1 cellular context compared by ENCODE assay signal in the genomic region with DNA sequence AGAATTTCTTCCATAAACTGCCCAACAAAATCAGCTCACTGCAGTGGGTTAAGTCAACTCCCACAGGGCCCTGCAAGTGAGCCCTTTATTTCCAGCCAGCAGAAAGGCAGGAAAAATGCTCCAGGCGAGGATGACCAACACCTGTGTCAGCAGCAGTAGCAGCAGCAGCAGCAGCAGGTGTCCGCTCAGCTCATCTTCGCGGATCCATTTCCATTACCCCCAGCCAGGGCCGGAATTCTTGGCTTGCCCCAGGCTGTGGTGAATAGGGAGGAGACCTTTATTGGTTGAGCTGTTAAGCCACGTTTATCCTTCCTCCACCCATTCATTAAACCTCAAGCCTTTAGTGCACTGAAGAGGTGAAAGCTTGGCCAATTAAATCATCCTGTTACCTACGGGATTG.
A peak's percentile ranks its signal among the peaks of the same experiment; 100 is the strongest.
TF ChIP-seq lines count a peak whose summit lies in the region.

No MANE protein-coding gene starts in this region.

TF ChIP-seq in H1, 55 proteins besides CTCF, POLR2A, EP300 and RAD21:
- TF ChIP-seq RBBP5 (IDR thresholded peaks at IDR 0.05; ENCODE audit: borderline replicate concordance, low read depth, low read length): no peak
- TF ChIP-seq TEAD4 (IDR thresholded peaks at IDR 0.05; ENCODE audit: low read depth, low read length): peak; percentile 89
- no peak for TF ChIP-seq POLR2AphosphoS5 (IDR thresholded peaks at IDR 0.05; ENCODE audit: low read depth, low read length)
- TF ChIP-seq SUZ12 (IDR thresholded peaks at IDR 0.05; ENCODE audit: low read length): no peak
- no peak for TF ChIP-seq BCL11A (IDR thresholded peaks at IDR 0.05; ENCODE audit: low read depth in 2 of 2, low read length in 2 of 2)
- TF ChIP-seq RXRA (IDR thresholded peaks at IDR 0.05; ENCODE audit: insufficient read depth, low read depth, low read length): no peak
- no peak for TF ChIP-seq SP4 (IDR thresholded peaks at IDR 0.05; ENCODE audit: low read length)
- TF ChIP-seq CHD2 (IDR thresholded peaks at IDR 0.05; ENCODE audit: low read length): no peak
- TF ChIP-seq JUND (IDR thresholded peaks at IDR 0.05; ENCODE audit: low read length): no peak
- TF ChIP-seq, protein P1, sequence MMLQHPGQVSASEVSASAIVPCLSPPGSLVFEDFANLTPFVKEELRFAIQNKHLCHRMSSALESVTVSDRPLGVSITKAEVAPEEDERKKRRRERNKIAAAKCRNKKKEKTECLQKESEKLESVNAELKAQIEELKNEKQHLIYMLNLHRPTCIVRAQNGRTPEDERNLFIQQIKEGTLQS (IDR thresholded peaks at IDR 0.05; ENCODE audit: insufficient read depth, low read depth, low read length): no peak
- TF ChIP-seq, protein P2, sequence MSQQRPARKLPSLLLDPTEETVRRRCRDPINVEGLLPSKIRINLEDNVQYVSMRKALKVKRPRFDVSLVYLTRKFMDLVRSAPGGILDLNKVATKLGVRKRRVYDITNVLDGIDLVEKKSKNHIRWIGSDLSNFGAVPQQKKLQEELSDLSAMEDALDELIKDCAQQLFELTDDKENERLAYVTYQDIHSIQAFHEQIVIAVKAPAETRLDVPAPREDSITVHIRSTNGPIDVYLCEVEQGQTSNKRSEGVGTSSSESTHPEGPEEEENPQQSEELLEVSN (IDR thresholded peaks at IDR 0.05): no peak
- TF ChIP-seq CHD1 (IDR thresholded peaks at IDR 0.05; ENCODE audit: low read depth, low read length): no peak
- no peak for TF ChIP-seq CEBPB (IDR thresholded peaks at IDR 0.05; ENCODE audit: low read depth, low read length)
- TF ChIP-seq SRF (IDR thresholded peaks at IDR 0.05; ENCODE audit: low read depth, low read length): no peak
- TF ChIP-seq CBX8 (IDR thresholded peaks at IDR 0.05; ENCODE audit: borderline replicate concordance, low read depth, low read length): no peak
- TF ChIP-seq TAF1 (IDR thresholded peaks at IDR 0.05; ENCODE audit: low read depth, low read length): no peak
- TF ChIP-seq BACH1 (IDR thresholded peaks at IDR 0.05; ENCODE audit: low read length): no peak
- peak; percentile 81 for TF ChIP-seq CTBP2 (IDR thresholded peaks at IDR 0.05; ENCODE audit: borderline replicate concordance, insufficient read depth, insufficient read length, low read length)
- no peak for TF ChIP-seq FOSL1 (IDR thresholded peaks at IDR 0.05; ENCODE audit: insufficient read depth, low read depth, low read length)
- TF ChIP-seq, protein P3, sequence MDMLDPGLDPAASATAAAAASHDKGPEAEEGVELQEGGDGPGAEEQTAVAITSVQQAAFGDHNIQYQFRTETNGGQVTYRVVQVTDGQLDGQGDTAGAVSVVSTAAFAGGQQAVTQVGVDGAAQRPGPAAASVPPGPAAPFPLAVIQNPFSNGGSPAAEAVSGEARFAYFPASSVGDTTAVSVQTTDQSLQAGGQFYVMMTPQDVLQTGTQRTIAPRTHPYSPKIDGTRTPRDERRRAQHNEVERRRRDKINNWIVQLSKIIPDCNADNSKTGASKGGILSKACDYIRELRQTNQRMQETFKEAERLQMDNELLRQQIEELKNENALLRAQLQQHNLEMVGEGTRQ (IDR thresholded peaks at IDR 0.05; ENCODE audit: low read length): no peak
- TF ChIP-seq RNF2 (IDR thresholded peaks at IDR 0.05; ENCODE audit: borderline replicate concordance, low read depth, low read length, missing control alignments, poor library complexity, severe bottlenecking): no peak
- TF ChIP-seq, protein P4, sequence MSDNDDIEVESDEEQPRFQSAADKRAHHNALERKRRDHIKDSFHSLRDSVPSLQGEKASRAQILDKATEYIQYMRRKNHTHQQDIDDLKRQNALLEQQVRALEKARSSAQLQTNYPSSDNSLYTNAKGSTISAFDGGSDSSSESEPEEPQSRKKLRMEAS (IDR thresholded peaks at IDR 0.05): peak; percentile 33; the same call in 1 of the 2 replicates
- TF ChIP-seq, protein P5, sequence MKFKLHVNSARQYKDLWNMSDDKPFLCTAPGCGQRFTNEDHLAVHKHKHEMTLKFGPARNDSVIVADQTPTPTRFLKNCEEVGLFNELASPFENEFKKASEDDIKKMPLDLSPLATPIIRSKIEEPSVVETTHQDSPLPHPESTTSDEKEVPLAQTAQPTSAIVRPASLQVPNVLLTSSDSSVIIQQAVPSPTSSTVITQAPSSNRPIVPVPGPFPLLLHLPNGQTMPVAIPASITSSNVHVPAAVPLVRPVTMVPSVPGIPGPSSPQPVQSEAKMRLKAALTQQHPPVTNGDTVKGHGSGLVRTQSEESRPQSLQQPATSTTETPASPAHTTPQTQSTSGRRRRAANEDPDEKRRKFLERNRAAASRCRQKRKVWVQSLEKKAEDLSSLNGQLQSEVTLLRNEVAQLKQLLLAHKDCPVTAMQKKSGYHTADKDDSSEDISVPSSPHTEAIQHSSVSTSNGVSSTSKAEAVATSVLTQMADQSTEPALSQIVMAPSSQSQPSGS (IDR thresholded peaks at IDR 0.05; ENCODE audit: low read length): 0 out of 2 replicates have a peak, but pooled peaks have one; percentile 72
- no peak for TF ChIP-seq EZH2 (IDR thresholded peaks at IDR 0.05; ENCODE audit: low read depth, low read length, severe bottlenecking)
- TF ChIP-seq SAP30 (IDR thresholded peaks at IDR 0.05; ENCODE audit: insufficient read depth, insufficient replicate concordance, low read length): no peak
- TF ChIP-seq HDAC6 (IDR thresholded peaks at IDR 0.05; ENCODE audit: low read depth, low read length): no peak
- no peak for TF ChIP-seq KDM5A (IDR thresholded peaks at IDR 0.05; ENCODE audit: low read length)
- no peak; the same call in 1 of the 2 replicates for TF ChIP-seq KDM1A (IDR thresholded peaks at IDR 0.05; ENCODE audit: borderline replicate concordance, low read length)
- TF ChIP-seq TAF7 (optimal IDR thresholded peaks at IDR 0.05; ENCODE audit: borderline replicate concordance, low read depth, low read length): no peak
- peak; percentile 42 to 76; a peak in 1 of 4 replicates for TF ChIP-seq HDAC2 (IDR thresholded peaks at IDR 0.05; ENCODE audit: borderline replicate concordance in 1 of 2, low read depth in 2 of 2, low read length in 2 of 2)
- peak; percentile 71 for TF ChIP-seq YY1 (IDR thresholded peaks at IDR 0.05; ENCODE audit: low read depth, low read length)
- no peak for TF ChIP-seq SIX5 (IDR thresholded peaks at IDR 0.05; ENCODE audit: low read depth, low read length)
- 0 out of 2 replicates have a peak, but pooled peaks have one; percentile 25 for TF ChIP-seq CREB1 (IDR thresholded peaks at IDR 0.05)
- no peak for TF ChIP-seq PHF8 (conservative IDR thresholded peaks at IDR 0.05; ENCODE audit: low read depth, low read length)
- TF ChIP-seq GABPA (IDR thresholded peaks at IDR 0.05; ENCODE audit: borderline replicate concordance, insufficient read depth, low read length): no peak
- no peak for TF ChIP-seq ASH2L (IDR thresholded peaks at IDR 0.05; ENCODE audit: low read length)
- TF ChIP-seq ZNF274 (IDR thresholded peaks at IDR 0.05; ENCODE audit: borderline replicate concordance, extremely low read depth, low read length): no peak
- TF ChIP-seq GTF2F1 (IDR thresholded peaks at IDR 0.05; ENCODE audit: borderline replicate concordance, low read depth, low read length): no peak
- TF ChIP-seq CBX5 (IDR thresholded peaks at IDR 0.05; ENCODE audit: low read depth, low read length): no peak
- TF ChIP-seq JUN (IDR thresholded peaks at IDR 0.05; ENCODE audit: low read depth, low read length): no peak
- peak; percentile 30 for TF ChIP-seq NANOG (IDR thresholded peaks at IDR 0.05; ENCODE audit: insufficient read depth, low read depth, low read length, poor library complexity, severe bottlenecking)
- peak; percentile 49; the same call in 1 of the 2 replicates for TF ChIP-seq SP1 (IDR thresholded peaks at IDR 0.05; ENCODE audit: low read depth, low read length)
- no peak for TF ChIP-seq SP2 (IDR thresholded peaks at IDR 0.05; ENCODE audit: low read length)
- peak; percentile 96 for TF ChIP-seq TCF12 (IDR thresholded peaks at IDR 0.05; ENCODE audit: low read depth, low read length)
- TF ChIP-seq RFX5 (IDR thresholded peaks at IDR 0.05; ENCODE audit: borderline replicate concordance, low read depth, low read length): no peak
- TF ChIP-seq, protein P6, sequence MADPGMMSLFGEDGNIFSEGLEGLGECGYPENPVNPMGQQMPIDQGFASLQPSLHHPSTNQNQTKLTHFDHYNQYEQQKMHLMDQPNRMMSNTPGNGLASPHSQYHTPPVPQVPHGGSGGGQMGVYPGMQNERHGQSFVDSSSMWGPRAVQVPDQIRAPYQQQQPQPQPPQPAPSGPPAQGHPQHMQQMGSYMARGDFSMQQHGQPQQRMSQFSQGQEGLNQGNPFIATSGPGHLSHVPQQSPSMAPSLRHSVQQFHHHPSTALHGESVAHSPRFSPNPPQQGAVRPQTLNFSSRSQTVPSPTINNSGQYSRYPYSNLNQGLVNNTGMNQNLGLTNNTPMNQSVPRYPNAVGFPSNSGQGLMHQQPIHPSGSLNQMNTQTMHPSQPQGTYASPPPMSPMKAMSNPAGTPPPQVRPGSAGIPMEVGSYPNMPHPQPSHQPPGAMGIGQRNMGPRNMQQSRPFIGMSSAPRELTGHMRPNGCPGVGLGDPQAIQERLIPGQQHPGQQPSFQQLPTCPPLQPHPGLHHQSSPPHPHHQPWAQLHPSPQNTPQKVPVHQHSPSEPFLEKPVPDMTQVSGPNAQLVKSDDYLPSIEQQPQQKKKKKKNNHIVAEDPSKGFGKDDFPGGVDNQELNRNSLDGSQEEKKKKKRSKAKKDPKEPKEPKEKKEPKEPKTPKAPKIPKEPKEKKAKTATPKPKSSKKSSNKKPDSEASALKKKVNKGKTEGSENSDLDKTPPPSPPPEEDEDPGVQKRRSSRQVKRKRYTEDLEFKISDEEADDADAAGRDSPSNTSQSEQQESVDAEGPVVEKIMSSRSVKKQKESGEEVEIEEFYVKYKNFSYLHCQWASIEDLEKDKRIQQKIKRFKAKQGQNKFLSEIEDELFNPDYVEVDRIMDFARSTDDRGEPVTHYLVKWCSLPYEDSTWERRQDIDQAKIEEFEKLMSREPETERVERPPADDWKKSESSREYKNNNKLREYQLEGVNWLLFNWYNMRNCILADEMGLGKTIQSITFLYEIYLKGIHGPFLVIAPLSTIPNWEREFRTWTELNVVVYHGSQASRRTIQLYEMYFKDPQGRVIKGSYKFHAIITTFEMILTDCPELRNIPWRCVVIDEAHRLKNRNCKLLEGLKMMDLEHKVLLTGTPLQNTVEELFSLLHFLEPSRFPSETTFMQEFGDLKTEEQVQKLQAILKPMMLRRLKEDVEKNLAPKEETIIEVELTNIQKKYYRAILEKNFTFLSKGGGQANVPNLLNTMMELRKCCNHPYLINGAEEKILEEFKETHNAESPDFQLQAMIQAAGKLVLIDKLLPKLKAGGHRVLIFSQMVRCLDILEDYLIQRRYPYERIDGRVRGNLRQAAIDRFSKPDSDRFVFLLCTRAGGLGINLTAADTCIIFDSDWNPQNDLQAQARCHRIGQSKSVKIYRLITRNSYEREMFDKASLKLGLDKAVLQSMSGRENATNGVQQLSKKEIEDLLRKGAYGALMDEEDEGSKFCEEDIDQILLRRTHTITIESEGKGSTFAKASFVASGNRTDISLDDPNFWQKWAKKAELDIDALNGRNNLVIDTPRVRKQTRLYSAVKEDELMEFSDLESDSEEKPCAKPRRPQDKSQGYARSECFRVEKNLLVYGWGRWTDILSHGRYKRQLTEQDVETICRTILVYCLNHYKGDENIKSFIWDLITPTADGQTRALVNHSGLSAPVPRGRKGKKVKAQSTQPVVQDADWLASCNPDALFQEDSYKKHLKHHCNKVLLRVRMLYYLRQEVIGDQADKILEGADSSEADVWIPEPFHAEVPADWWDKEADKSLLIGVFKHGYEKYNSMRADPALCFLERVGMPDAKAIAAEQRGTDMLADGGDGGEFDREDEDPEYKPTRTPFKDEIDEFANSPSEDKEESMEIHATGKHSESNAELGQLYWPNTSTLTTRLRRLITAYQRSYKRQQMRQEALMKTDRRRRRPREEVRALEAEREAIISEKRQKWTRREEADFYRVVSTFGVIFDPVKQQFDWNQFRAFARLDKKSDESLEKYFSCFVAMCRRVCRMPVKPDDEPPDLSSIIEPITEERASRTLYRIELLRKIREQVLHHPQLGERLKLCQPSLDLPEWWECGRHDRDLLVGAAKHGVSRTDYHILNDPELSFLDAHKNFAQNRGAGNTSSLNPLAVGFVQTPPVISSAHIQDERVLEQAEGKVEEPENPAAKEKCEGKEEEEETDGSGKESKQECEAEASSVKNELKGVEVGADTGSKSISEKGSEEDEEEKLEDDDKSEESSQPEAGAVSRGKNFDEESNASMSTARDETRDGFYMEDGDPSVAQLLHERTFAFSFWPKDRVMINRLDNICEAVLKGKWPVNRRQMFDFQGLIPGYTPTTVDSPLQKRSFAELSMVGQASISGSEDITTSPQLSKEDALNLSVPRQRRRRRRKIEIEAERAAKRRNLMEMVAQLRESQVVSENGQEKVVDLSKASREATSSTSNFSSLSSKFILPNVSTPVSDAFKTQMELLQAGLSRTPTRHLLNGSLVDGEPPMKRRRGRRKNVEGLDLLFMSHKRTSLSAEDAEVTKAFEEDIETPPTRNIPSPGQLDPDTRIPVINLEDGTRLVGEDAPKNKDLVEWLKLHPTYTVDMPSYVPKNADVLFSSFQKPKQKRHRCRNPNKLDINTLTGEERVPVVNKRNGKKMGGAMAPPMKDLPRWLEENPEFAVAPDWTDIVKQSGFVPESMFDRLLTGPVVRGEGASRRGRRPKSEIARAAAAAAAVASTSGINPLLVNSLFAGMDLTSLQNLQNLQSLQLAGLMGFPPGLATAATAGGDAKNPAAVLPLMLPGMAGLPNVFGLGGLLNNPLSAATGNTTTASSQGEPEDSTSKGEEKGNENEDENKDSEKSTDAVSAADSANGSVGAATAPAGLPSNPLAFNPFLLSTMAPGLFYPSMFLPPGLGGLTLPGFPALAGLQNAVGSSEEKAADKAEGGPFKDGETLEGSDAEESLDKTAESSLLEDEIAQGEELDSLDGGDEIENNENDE (IDR thresholded peaks at IDR 0.05; ENCODE audit: insufficient replicate concordance, low read length): no peak
- no peak for TF ChIP-seq BRCA1 (IDR thresholded peaks at IDR 0.05; ENCODE audit: low read depth, low read length)
- no peak for TF ChIP-seq POU5F1 (IDR thresholded peaks at IDR 0.05; ENCODE audit: low read depth, low read length)
- TF ChIP-seq KDM4A (IDR thresholded peaks at IDR 0.05; ENCODE audit: low read depth, low read length, severe bottlenecking): no peak
- TF ChIP-seq EGR1 (IDR thresholded peaks at IDR 0.05; ENCODE audit: borderline replicate concordance, low read depth, low read length): no peak
- TF ChIP-seq TBP (IDR thresholded peaks at IDR 0.05; ENCODE audit: low read depth, low read length): peak; percentile 38; the same call in 1 of the 2 replicates
- TF ChIP-seq SIN3A (conservative IDR thresholded peaks at IDR 0.05 in 1 of 2, IDR thresholded peaks at IDR 0.05 in 1 of 2; ENCODE audit: low read depth in 1 of 2, low read length in 2 of 2): no peak
- no peak for TF ChIP-seq MAFK (IDR thresholded peaks at IDR 0.05; ENCODE audit: low read depth, low read length)
- TF ChIP-seq NRF1 (IDR thresholded peaks at IDR 0.05; ENCODE audit: low read depth, low read length): no peak
- no peak for TF ChIP-seq SIRT6 (IDR thresholded peaks at IDR 0.05; ENCODE audit: low read length)
